In genomic region chr14:75493580-75494130, GRCh38 we compare ENCODE assay signal across 25 cellular contexts. TPM values are rescaled to one million over a fixed set of nuclear protein-coding genes. Genes with fewer than 3 reads are reported as not detected.
DNase-seq lines count a peak whose midpoint lies in the region; ATAC-seq and TF ChIP-seq lines count a peak whose summit lies in the region.
"Had no signal": no experiment of that assay in that cellular context is flagged by ENCODE, and none has a peak within 500 bp of the region (broad histone marks: within the 10 kb centered on the region; RNA-seq: fewer than 3 reads in every experiment).

No MANE protein-coding gene starts in this region.

- no peak overlapping the region for H2AFZ ChIP-seq in PC-9

- no peaks in the 10 kb centered on the region for H3K36me3 ChIP-seq in DOHH2 (ENCODE audit: control insufficient read depth, low read length)
- no peaks in the 10 kb centered on the region for H3K36me3 ChIP-seq in PC-9 (ENCODE audit: low read depth)
- H3K36me3 ChIP-seq: lower lobe of right lung, neutrophil had no signal

- no TSS peak for BruUV-seq in PC-9 (replicated peaks; lab: Mats Ljungman, UMichigan)

- in situ Hi-C loops in G401 (cut with HindIII; ENCODE audit: low sequenced_read_pairs): no loop called here

- no peaks in the 10 kb centered on the region for H3K27me3 Mint-ChIP-seq in activated CD4-positive, alpha-beta T cell treated with anti-CD3 and anti-CD28 coated beads for 36 hours
- H3K27me3 Mint-ChIP-seq: central memory CD8-positive, alpha-beta T cell had no signal

- no peaks in the 10 kb centered on the region for H3K9me3 ChIP-seq in DOHH2 (ENCODE audit: control insufficient read depth, insufficient read depth, low read length)
- H3K9me3 ChIP-seq in PC-9 (ENCODE audit: insufficient read depth, low read depth): no peaks in the 10 kb centered on the region
- H3K9me3 ChIP-seq: Caco-2, lower lobe of right lung, neutrophil had no signal

- H3F3A ChIP-seq in DOHH2 (ENCODE audit: control insufficient read depth, insufficient read depth): no peaks in the 10 kb centered on the region
- H3F3A ChIP-seq in PC-9 (ENCODE audit: insufficient read depth, low read depth): 0 out of 2 replicates have a peak, but pooled peaks cover under 1% of the 10 kb centered on the region

- H3K27me3 ChIP-seq in DOHH2 (ENCODE audit: control insufficient read depth, low read length) (peaks cover 33% of the 10 kb centered on the region), PC-9 (ENCODE audit: insufficient read depth, low read depth) (no peaks in the 10 kb centered on the region)
- H3K27me3 ChIP-seq: neutrophil had no signal

- H3K27ac Mint-ChIP-seq in activated CD4-positive, alpha-beta T cell treated with anti-CD3 and anti-CD28 coated beads for 36 hours: peak overlapping the region; percentile 7

- H3K9me2 ChIP-seq in DOHH2 (replicated peaks; ENCODE audit: control insufficient read depth, low read length) (no peaks in the 10 kb centered on the region), PC-9 (ENCODE audit: insufficient read depth) (no peaks in the 10 kb centered on the region)

- POLR2A ChIA-PET in activated CD4-positive, alpha-beta T cell treated with anti-CD3 and anti-CD28 coated beads for 36 hours (lab: Charles Lee): interaction anchor here (1.1 kb wide), 1 partner anchor 33 kb away, joined by 3 read pairs; no protein-coding TSS in a partner anchor
- POLR2A ChIA-PET in PC-9 (lab: Charles Lee; ENCODE audit: unreplicated experiment): interaction anchor here (0.6 to 0.7 kb wide), 2 partner anchors 28 to 500 kb away, joined by 5 to 20 read pairs; no protein-coding TSS in a partner anchor

- H3K4me1 Mint-ChIP-seq in activated CD4-positive, alpha-beta T cell treated with anti-CD3 and anti-CD28 coated beads for 36 hours: peaks cover 65% of the 10 kb centered on the region

- peaks cover 6% of the 10 kb centered on the region for H3K9me3 Mint-ChIP-seq in activated CD4-positive, alpha-beta T cell treated with anti-CD3 and anti-CD28 coated beads for 36 hours (ENCODE audit: low read depth)
- H3K9me3 Mint-ChIP-seq: central memory CD8-positive, alpha-beta T cell had no signal

- H4K20me1 ChIP-seq in DOHH2 (ENCODE audit: control insufficient read depth, insufficient read depth, low read depth, low read length) (no peaks in the 10 kb centered on the region), PC-9 (ENCODE audit: insufficient read depth) (no peaks in the 10 kb centered on the region)

- H3K4me3 ChIP-seq in DOHH2 (ENCODE audit: low read length): no peak overlapping the region
- H3K4me3 ChIP-seq in PC-9: no peak overlapping the region
- H3K4me3 ChIP-seq: lower lobe of right lung had no signal

- TF ChIP-seq CTCF in DOHH2 (IDR thresholded peaks at IDR 0.05; ENCODE audit: low read depth, low read length, poor library complexity, severe bottlenecking) (no peak), PC-9 (conservative IDR thresholded peaks at IDR 0.05) (no peak)

- intact Hi-C loops in activated CD4-positive, alpha-beta T cell treated with anti-CD3 and anti-CD28 coated beads for 36 hours (cut with DNase I, micrococcal nuclease): loop anchor here (1.0 to 5.0 kb wide), 3 partner anchors 28 to 66 kb away; partner anchors contain the start of genes BATF (in 1 of the 2) and JDP2 (in 1 of the 2)
- intact Hi-C loops in PC-9 (cut with micrococcal nuclease; ENCODE audit: unreplicated experiment): loop anchor here (1.0 to 10.0 kb wide), 7 partner anchors 28 to 301 kb away; no protein-coding TSS in a partner anchor

- H3K4me2 ChIP-seq in DOHH2 (ENCODE audit: low read length) (0 out of 2 replicates have a peak overlapping the region, but pooled peaks have one; percentile 4), PC-9 (no peak overlapping the region)

- peak; percentile 11 for ATAC-seq in activated CD4-positive, alpha-beta T cell treated with anti-CD3 and anti-CD28 coated beads for 36 hours
- no peak for ATAC-seq in GM21576 (IDR thresholded peaks at IDR 0.05; ENCODE audit: unreplicated experiment)
- ATAC-seq in HG03457 (IDR thresholded peaks at IDR 0.05; ENCODE audit: unreplicated experiment): no peak
- ATAC-seq: lower lobe of right lung had no signal

- H3K79me2 ChIP-seq in DOHH2 (ENCODE audit: control insufficient read depth, low read length) (no peaks in the 10 kb centered on the region), PC-9 (ENCODE audit: low read depth) (no peaks in the 10 kb centered on the region)

- peaks cover 5% of the 10 kb centered on the region for H3K4me1 ChIP-seq in DOHH2 (ENCODE audit: control insufficient read depth, low read length)
- peaks cover 5% of the 10 kb centered on the region; the same call in 1 of the 2 replicates for H3K4me1 ChIP-seq in PC-9 (replicated peaks; ENCODE audit: insufficient read depth)
- H3K4me1 ChIP-seq: Caco-2, lower lobe of right lung had no signal

- no peak overlapping the region for H3K4me3 Mint-ChIP-seq in activated CD4-positive, alpha-beta T cell treated with anti-CD3 and anti-CD28 coated beads for 36 hours
- H3K4me3 Mint-ChIP-seq: central memory CD8-positive, alpha-beta T cell had no signal

- no peaks in the 10 kb centered on the region for H3K36me3 Mint-ChIP-seq in activated CD4-positive, alpha-beta T cell treated with anti-CD3 and anti-CD28 coated beads for 36 hours (ENCODE audit: low read depth)

- CTCF ChIA-PET in activated CD4-positive, alpha-beta T cell treated with anti-CD3 and anti-CD28 coated beads for 36 hours (lab: Charles Lee): interaction anchor here (0.6 to 1.5 kb wide), 5 partner anchors 18 to 198 kb away, joined by 3 to 5 read pairs (median 3); no protein-coding TSS in a partner anchor
- CTCF ChIA-PET in PC-9 (lab: Charles Lee): interaction anchor here (0.6 to 1.3 kb wide), 4 partner anchors 42 to 489 kb away, joined by 3 to 7 read pairs (median 4); no protein-coding TSS in a partner anchor

- peak; percentile 49 for DNase-seq in activated CD4-positive, alpha-beta T cell treated with anti-CD3 and anti-CD28 coated beads for 36 hours
- no peak for DNase-seq in activated CD4-positive, alpha-beta T cell treated with anti-CD3 and anti-CD28 coated beads, Interleukin-2, amount 50 U/mL, for 1 hour
- DNase-seq in PC-9 (peak; percentile 73 to 77), iris pigment epithelial cell (ENCODE audit: low read depth) (peak; percentile 52), G401 (ENCODE audit: low spot score) (no peak)
- DNase-seq: activated effector memory CD4-positive, alpha-beta T cell treated with anti-CD3 and anti-CD28 coated beads, Interleukin-2, amount 50 U/mL, for 16 hours; aorta; EL; foreskin melanocyte; hypothalamus; islet precursor cell; lower lobe of right lung; NCI-H1436; NCI-H2171 treated with DMSO at 0.1 percent for 48 hours; NCI-H526 treated with DMSO at 0.1 percent for 48 hours had no signal

- H3K27ac ChIP-seq in DOHH2 (ENCODE audit: low read depth, low read length) (no peak overlapping the region), PC-9 (peak overlapping the region; percentile 28)
- H3K27ac ChIP-seq: HL-60, lower lobe of right lung, neutrophil had no signal

RNA-seq across cellular contexts. Expression of gene BATF, which starts 28.6 kb away (rescaled TPM):
- 100 to 1,000 TPM; 165 to 187 TPM for total RNA-seq in activated CD4-positive, alpha-beta T cell treated with anti-CD3 and anti-CD28 coated beads for 36 hours
- 55.7 and 79.0 TPM in 2 replicates for total RNA-seq in PC-9 (2021)
- total RNA-seq in G401 (2014; rRNA removed; shearing (Covaris generic)): not detected in 2 replicates
- total RNA-seq: A673, epithelial cell of proximal tubule, renal cortical epithelial cell had no signal

Comparison
In these comparisons a context has a peak if more than half of its experiments do, and no peak if none do; other contexts are left out.
1. DNase-seq: peak in activated CD4-positive, alpha-beta T cell treated with anti-CD3 and anti-CD28 coated beads for 36 hours (single experiment), PC-9 (2 of 2) and iris pigment epithelial cell (single experiment); none in activated CD4-positive, alpha-beta T cell treated with anti-CD3 and anti-CD28 coated beads, Interleukin-2, amount 50 U/mL, for 1 hour (single experiment) and G401 (single experiment).
2. RNA of gene BATF, which starts 28.6 kb away (total RNA-seq): 165 to 187 TPM in activated CD4-positive, alpha-beta T cell treated with anti-CD3 and anti-CD28 coated beads for 36 hours and 55.7 to 79.0 TPM in PC-9; not detected in G401; every median in the first group is over 10 times any median in the second.